Comparison of ENCODE assay signal across 12 cellular contexts in the genomic region with DNA sequence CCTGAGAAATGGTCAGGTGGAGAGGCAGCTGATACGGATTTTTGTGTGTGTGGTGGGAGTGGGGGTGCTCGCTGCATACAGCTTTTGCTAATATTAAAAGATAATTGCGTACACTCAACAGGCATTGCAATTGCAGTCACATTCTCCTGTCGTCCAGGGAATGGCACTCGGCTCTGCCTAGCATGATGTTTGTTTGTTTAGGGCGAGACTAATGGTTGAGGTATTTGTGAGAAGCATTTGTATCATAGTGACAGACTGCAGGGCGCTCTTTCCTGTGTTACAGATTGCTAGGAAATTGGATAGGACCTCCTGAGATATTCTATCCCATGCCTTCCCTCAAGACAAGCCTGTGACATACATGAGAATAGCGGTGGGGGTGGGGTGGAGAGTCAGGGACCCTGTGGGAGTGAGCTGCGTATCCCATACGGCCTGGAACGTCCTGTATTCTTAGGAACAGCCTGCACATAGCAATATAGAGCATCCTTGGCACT.
A peak's percentile ranks its signal among the peaks of the same experiment; 100 is the strongest.
DNase-seq lines count a peak whose midpoint lies in the region; ATAC-seq and TF ChIP-seq lines count a peak whose summit lies in the region.
"Had no signal": no experiment of that assay in that cellular context is flagged by ENCODE, and none has a peak within 500 bp of the region (broad histone marks: within the 10 kb centered on the region; RNA-seq: fewer than 3 reads in every experiment).

No MANE protein-coding gene starts in this region.

- no peaks in the 10 kb centered on the region for H3K27me3 ChIP-seq in GM23248 (replicated peaks; ENCODE audit: insufficient read depth)
- H3K27me3 ChIP-seq: gastroesophageal sphincter had no signal

- DNase-seq in GM23248 = peak; percentile 18
- DNase-seq in NCI-H2029 treated with DMSO at 0.1 percent for 48 hours (lab: John Stamatoyannopoulos, UW) = peak; percentile 30
- DNase-seq in dedifferentiated amniotic fluid mesenchymal stem cell (ENCODE audit: extremely low spot score) = peak; percentile 43
- peak; percentile 79 for DNase-seq in renal cortical epithelial cell (ENCODE audit: low read depth)
- no peak for DNase-seq in left lobe of liver (ENCODE audit: low spot score)
- no peak for DNase-seq in T-helper 1 cell
- DNase-seq: activated CD4-positive, alpha-beta memory T cell treated with anti-CD3 and anti-CD28 coated beads, Interleukin-2, amount 10 ng/mL, durations not matched to agents 7 days and 5 days; naive B cell had no signal

- H3K4me3 ChIP-seq in GM23248 = no peak overlapping the region
- H3K4me3 ChIP-seq: gastroesophageal sphincter had no signal

- H4K20me1 ChIP-seq in GM23248 (ENCODE audit: insufficient read depth) = no peaks in the 10 kb centered on the region

- no peaks in the 10 kb centered on the region for H3F3A ChIP-seq in GM23248 (ENCODE audit: insufficient read depth)

- no peaks in the 10 kb centered on the region for H3K4me1 ChIP-seq in GM23248 (ENCODE audit: insufficient read depth)

- no peak overlapping the region for H3K9ac ChIP-seq in GM23248
- H3K9ac ChIP-seq: KMS-11 had no signal

- no peaks in the 10 kb centered on the region for H3K36me3 ChIP-seq in GM23248 (ENCODE audit: low read depth)
- H3K36me3 ChIP-seq: gastroesophageal sphincter had no signal

- no peak overlapping the region for H3K4me2 ChIP-seq in GM23248 (ENCODE audit: unreplicated experiment)
- H3K4me2 ChIP-seq: KMS-11 had no signal

- H3K79me2 ChIP-seq in GM23248 (ENCODE audit: insufficient read depth) = no peaks in the 10 kb centered on the region

- no peaks in the 10 kb centered on the region for H3K9me3 ChIP-seq in GM23248 (ENCODE audit: low read depth)
- H3K9me3 ChIP-seq: gastroesophageal sphincter had no signal

- ATAC-seq in HG03280 (IDR thresholded peaks at IDR 0.05; ENCODE audit: unreplicated experiment) (no peak), GM18505 (IDR thresholded peaks at IDR 0.05; ENCODE audit: unreplicated experiment) (no peak), left lobe of liver (no peak)
- ATAC-seq: gastroesophageal sphincter had no signal

- no peak for TF ChIP-seq POLR2A in GM18505 (IDR thresholded peaks at IDR 0.05; ENCODE audit: borderline replicate concordance, extremely low read depth, insufficient read depth, insufficient read length)

- H2AFZ ChIP-seq in GM23248 = no peak overlapping the region

- no peak overlapping the region for H3K27ac ChIP-seq in GM23248
- H3K27ac ChIP-seq: KMS-11 had no signal

- in situ Hi-C loops in GM23248 (cut with MboI) = no loop called here

- WGBS in GM23248 (ENCODE audit: low coverage in 1 of 2, low lambda C conversion rate in 2 of 2, missing lambda C conversion rate in 2 of 2), 2 experiments = 88 to 90% methylated on average over 11 of the region's 11 CpGs

- no peaks in the 10 kb centered on the region for H3K9me2 ChIP-seq in GM23248 (ENCODE audit: insufficient read depth)

Comparison
In these comparisons a context has a peak if more than half of its experiments do, and no peak if none do; other contexts are left out.
1. DNase-seq: peak in GM23248 (single experiment), NCI-H2029 treated with DMSO at 0.1 percent for 48 hours (single experiment), dedifferentiated amniotic fluid mesenchymal stem cell (single experiment) and renal cortical epithelial cell (single experiment); none in left lobe of liver (single experiment) and T-helper 1 cell (0 of 5).